In the genomic region with DNA sequence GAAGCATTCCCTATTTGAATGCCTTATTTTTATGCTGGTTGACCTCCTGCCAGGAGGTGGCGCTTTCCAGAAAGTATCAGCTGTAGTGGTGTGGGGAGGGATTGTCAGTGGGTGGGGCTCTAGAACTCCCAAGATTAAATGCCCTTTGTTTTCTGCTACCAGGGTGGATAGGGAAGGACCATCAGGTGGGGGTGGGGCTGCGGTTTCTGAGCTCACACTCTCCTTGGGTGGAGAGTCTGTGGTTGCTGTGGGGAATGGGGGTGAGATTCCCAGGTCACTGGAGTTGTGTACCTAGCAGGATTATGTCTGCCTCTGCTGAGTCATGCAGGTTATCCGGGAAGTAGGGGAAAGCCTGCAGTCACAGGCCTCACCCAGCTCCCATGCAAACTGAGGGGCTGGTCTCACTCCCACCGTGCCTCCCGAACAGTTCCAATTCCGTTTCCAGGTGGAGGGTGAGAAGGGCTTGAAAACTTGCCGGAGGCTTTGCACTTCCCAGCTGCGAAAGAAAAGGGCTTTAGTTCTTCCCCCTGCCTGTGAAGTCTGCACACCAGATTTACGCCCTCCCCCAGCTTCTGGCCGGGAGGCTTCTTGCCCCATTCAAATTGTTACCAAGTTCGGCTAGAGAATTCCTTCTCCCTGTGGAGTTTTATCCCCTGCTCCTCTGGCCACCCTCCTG, we compare ENCODE assay signal across 13 cellular contexts.
DNase-seq lines count a peak whose midpoint lies in the region; ATAC-seq and TF ChIP-seq lines count a peak whose summit lies in the region.
"Had no signal": no experiment of that assay in that cellular context is flagged by ENCODE, and none has a peak within 500 bp of the region (broad histone marks: within the 10 kb centered on the region; RNA-seq: fewer than 3 reads in every experiment).

No MANE protein-coding gene starts in this region.

- DNase-seq in ACHN (peak; percentile 17), HCT116 (ENCODE audit: low read depth, low spot score) (no peak), RWPE2 (ENCODE audit: low spot score) (peak; percentile 95), NCI-H1092 (lab: John Stamatoyannopoulos, UW) (no peak)
- no peak for DNase-seq in stimulated activated naive CD4-positive, alpha-beta T cell treated with Interleukin-2 at 50 U/mL for 16 hours (lab: John Stamatoyannopoulos, UW)
- DNase-seq: activated CD4-positive, CD25-positive, alpha-beta regulatory T cell; NCI-H187 treated with DMSO at 0.1 percent for 48 hours; ovary; SIG-M5; stimulated activated CD4-positive, alpha-beta T cell treated with anti-CD3 and anti-CD28 coated beads, Interleukin-2, amount 100 ng/mL, for 24 hours had no signal

- in situ Hi-C loops in ACHN (cut with HindIII; ENCODE audit: low pct_ligation_motif_present, low pct_unique_long_range_greater_than_20kb, low sequenced_read_pairs) = no loop called here

- POLR2A ChIA-PET in HCT116 (lab: Charles Lee) = no interaction called here

- peak; percentile 47 for ATAC-seq in HCT116
- peak; percentile 88 for ATAC-seq in RWPE2 (ENCODE audit: low read depth)
- ATAC-seq in HG02970 (IDR thresholded peaks at IDR 0.05; ENCODE audit: low FRiP score, unreplicated experiment) = no peak
- no peak for ATAC-seq in HG03039 (IDR thresholded peaks at IDR 0.05; ENCODE audit: unreplicated experiment)

- no peak overlapping the region for H2AFZ ChIP-seq in HCT116 (ENCODE audit: low read depth, low read length, poor library complexity, severe bottlenecking)

- H3K9ac ChIP-seq in HCT116 (ENCODE audit: low read length) (no peak overlapping the region), iPS-20b (ENCODE audit: low read depth, low read length) (no peak overlapping the region)

- H3K9me3 ChIP-seq in HCT116 (ENCODE audit: control insufficient read depth in 1 of 2, insufficient read depth in 1 of 2, low read depth in 1 of 2, low read length in 2 of 2) (no peaks in the 10 kb centered on the region), RWPE2 (ENCODE audit: severe bottlenecking) (no peaks in the 10 kb centered on the region), iPS-20b (ENCODE audit: insufficient read depth, low read depth, low read length) (no peaks in the 10 kb centered on the region)
- H3K9me3 ChIP-seq: ovary had no signal

- H3K36me3 ChIP-seq in HCT116 (ENCODE audit: control insufficient read depth in 1 of 2, insufficient read depth in 2 of 2, low read length in 2 of 2) (no peaks in the 10 kb centered on the region), RWPE2 (ENCODE audit: low read depth) (no peaks in the 10 kb centered on the region), iPS-20b (ENCODE audit: insufficient read depth, low read depth, low read length) (no peaks in the 10 kb centered on the region)
- H3K36me3 ChIP-seq: ovary had no signal

- H3K4me2 ChIP-seq in HCT116 (ENCODE audit: low read length) = no peak overlapping the region

- no peaks in the 10 kb centered on the region for H4K20me1 ChIP-seq in HCT116 (ENCODE audit: insufficient read depth)

- no peaks in the 10 kb centered on the region for H3K27me3 ChIP-seq in HCT116 (ENCODE audit: insufficient read depth, low read length)
- no peaks in the 10 kb centered on the region for H3K27me3 ChIP-seq in RWPE2 (ENCODE audit: insufficient read depth, poor library complexity, severe bottlenecking)
- no peaks in the 10 kb centered on the region for H3K27me3 ChIP-seq in iPS-20b (ENCODE audit: insufficient read depth, low read length)
- H3K27me3 ChIP-seq: ovary had no signal

- TF ChIP-seq RAD21 in HCT116 (IDR thresholded peaks at IDR 0.05; ENCODE audit: low read depth) = no peak

- no peaks in the 10 kb centered on the region for H3K9me2 ChIP-seq in HCT116 (ENCODE audit: insufficient read depth)

- H3K27ac ChIP-seq in HCT116 (ENCODE audit: low read depth, low read length) (no peak overlapping the region), RWPE2 (ENCODE audit: poor library complexity, severe bottlenecking) (peak overlapping the region; percentile 76), iPS-20b (ENCODE audit: low read length) (no peak overlapping the region)
- H3K27ac ChIP-seq: ovary had no signal

- intact Hi-C loops in HCT116 (cut with micrococcal nuclease) = no loop called here

- H3K4me1 ChIP-seq in HCT116 (ENCODE audit: control insufficient read depth in 1 of 2, insufficient read depth in 2 of 2, low read length in 2 of 2) (no peaks in the 10 kb centered on the region), RWPE2 (ENCODE audit: insufficient read depth, poor library complexity, severe bottlenecking) (peaks cover 33% of the 10 kb centered on the region), iPS-20b (ENCODE audit: insufficient read depth, low read length) (no peaks in the 10 kb centered on the region)

- H3K4me3 ChIP-seq in HCT116 (replicated peaks in 1 of 2; ENCODE audit: low read depth in 1 of 2, low read length in 2 of 2) (no peak overlapping the region), RWPE2 (ENCODE audit: severe bottlenecking) (no peak overlapping the region), iPS-20b (ENCODE audit: low read length) (peak overlapping the region; percentile 28; the same call in 1 of the 2 replicates)
- H3K4me3 ChIP-seq: ovary had no signal

- RAD21 ChIA-PET in HCT116 (lab: Charles Lee; ENCODE audit: low non-redundant PET in 1 of 2, low total read pairs in 2 of 2, uncharacterized antibody in 2 of 2, unreplicated experiment in 2 of 2) = no interaction called here

- H3K79me2 ChIP-seq in HCT116 (ENCODE audit: insufficient read depth, low read length) = no peaks in the 10 kb centered on the region

- CTCF ChIA-PET in HCT116 (lab: Charles Lee) = interaction anchor here (1.0 kb wide), 1 partner anchor 10 kb away, joined by 3 read pairs; no protein-coding TSS in a partner anchor

- peak in 2 of 3 experiments; percentile 39 to 50; a peak in 4 of 6 replicates for TF ChIP-seq CTCF in HCT116 (IDR thresholded peaks at IDR 0.05 in 2 of 3, conservative IDR thresholded peaks at IDR 0.05 in 1 of 3; ENCODE audit: borderline replicate concordance in 1 of 3, insufficient read depth in 1 of 3, low read depth in 2 of 3, low read length in 2 of 3)
- peak; percentile 72 for TF ChIP-seq CTCF in RWPE2 (IDR thresholded peaks at IDR 0.05; ENCODE audit: poor library complexity, severe bottlenecking)

- no peak for TF ChIP-seq POLR2A in HCT116 (IDR thresholded peaks at IDR 0.05; ENCODE audit: borderline replicate concordance, extremely low read depth, insufficient read depth, insufficient read length)

- BruUV-seq in HCT116 (replicated peaks; lab: Mats Ljungman, UMichigan) = no TSS peak

TF ChIP-seq in HCT116, 20 proteins besides CTCF, POLR2A, EP300 and RAD21:
- no peak for TF ChIP-seq MAX (IDR thresholded peaks at IDR 0.05)
- TF ChIP-seq ATF3 (IDR thresholded peaks at IDR 0.05) = no peak
- no peak for TF ChIP-seq SIN3A (IDR thresholded peaks at IDR 0.05; ENCODE audit: low read depth)
- no peak for TF ChIP-seq JUND (IDR thresholded peaks at IDR 0.05)
- no peak for TF ChIP-seq SRF (IDR thresholded peaks at IDR 0.05; ENCODE audit: low read depth)
- TF ChIP-seq YY1 (IDR thresholded peaks at IDR 0.05; ENCODE audit: extremely low read depth, insufficient replicate concordance, low read depth, low read length) = no peak
- TF ChIP-seq CBX3 (IDR thresholded peaks at IDR 0.05; ENCODE audit: low read depth) = no peak
- no peak for TF ChIP-seq EZH2 (IDR thresholded peaks at IDR 0.05)
- TF ChIP-seq CEBPB (IDR thresholded peaks at IDR 0.05; ENCODE audit: low read depth) = no peak
- TF ChIP-seq FOSL1 (IDR thresholded peaks at IDR 0.05; ENCODE audit: low read depth) = no peak
- no peak for TF ChIP-seq SP1 (IDR thresholded peaks at IDR 0.05; ENCODE audit: low read depth)

Comparison
In these comparisons a context has a peak if more than half of its experiments do, and no peak if none do; other contexts are left out.
1. DNase-seq: peak in ACHN (single experiment) and RWPE2 (single experiment); none in HCT116 (single experiment), stimulated activated naive CD4-positive, alpha-beta T cell treated with Interleukin-2 at 50 U/mL for 16 hours (single experiment) and NCI-H1092 (single experiment).
2. ATAC-seq: peak in HCT116 (single experiment) and RWPE2 (single experiment); none in HG02970 (single experiment) and HG03039 (single experiment).